1 cellular context compared by ENCODE assay signal in genomic region chr2:227397562-227397961, GRCh38.
A peak's percentile ranks its signal among the peaks of the same experiment; 100 is the strongest.
TF ChIP-seq lines count a peak whose summit lies in the region.

No MANE protein-coding gene starts in this region.

TF ChIP-seq in K562, 482 proteins besides CTCF, POLR2A, EP300 and RAD21:
- TF ChIP-seq NONO (IDR thresholded peaks at IDR 0.05; ENCODE audit: low read depth in 2 of 2, low read length in 1 of 2) (no peak), NFE2 (IDR thresholded peaks at IDR 0.05; ENCODE audit: low read depth) (peak; percentile 57), C11orf30 (IDR thresholded peaks at IDR 0.05; ENCODE audit: low read depth) (peak; percentile 11; the same call in 1 of the 2 replicates), BHLHE40 (IDR thresholded peaks at IDR 0.05; ENCODE audit: low read length) (no peak), ATF7 (IDR thresholded peaks at IDR 0.05) (no peak), CREBBP (IDR thresholded peaks at IDR 0.05; ENCODE audit: low read depth, low read length) (no peak), GATA2 (CRISPR knock-in tag; IDR thresholded peaks at IDR 0.05) (no peak), TAF7 (tag; IDR thresholded peaks at IDR 0.05) (no peak), ZNF316 (IDR thresholded peaks at IDR 0.05) (peak; percentile 23; the same call in 1 of the 2 replicates)
